Comparison of ENCODE assay signal across 18 cellular contexts in genomic region chr6:20778917-20779316, GRCh38.
DNase-seq lines count a peak whose midpoint lies in the region; ATAC-seq and TF ChIP-seq lines count a peak whose summit lies in the region.
"Had no signal": no experiment of that assay in that cellular context is flagged by ENCODE, and none has a peak within 500 bp of the region (broad histone marks: within the 10 kb centered on the region; RNA-seq: fewer than 3 reads in every experiment).

No MANE protein-coding gene starts in this region.

- ATAC-seq in activated CD8-positive, alpha-beta memory T cell treated with anti-CD3 and anti-CD28 coated beads, Interleukin-2, amount 10 ng/mL, durations not matched to agents 7 days and 5 days = peak; percentile 33
- peak; percentile 88 for ATAC-seq in stimulated activated effector memory CD8-positive, alpha-beta T cell treated with anti-CD3 and anti-CD28 coated beads, Interleukin-12 subunit alpha, Interleukin-12 subunit beta, amount 100 ng/mL, for 72 hours
- no peak for ATAC-seq in heart left ventricle
- ATAC-seq: GM12878, HCT116, HepG2 had no signal

- H3K4me1 ChIP-seq in Karpas-422 (ENCODE audit: low read length) (peaks cover 5% of the 10 kb centered on the region), heart left ventricle (no peaks in the 10 kb centered on the region)
- H3K4me1 ChIP-seq: BLaER1 had no signal

- no peaks in the 10 kb centered on the region for H3K9me3 ChIP-seq in Karpas-422 (ENCODE audit: low read length)
- H3K9me3 ChIP-seq in heart left ventricle = no peaks in the 10 kb centered on the region
- H3K9me3 ChIP-seq: BLaER1 had no signal

- H3K36me3 ChIP-seq in Karpas-422 (ENCODE audit: insufficient read depth, low read length) (no peaks in the 10 kb centered on the region), heart left ventricle (peaks cover 0 to 20% (median 5%) of the 10 kb centered on the region in 9 donors)

- H3K79me2 ChIP-seq in Karpas-422 (ENCODE audit: low read length) = no peaks in the 10 kb centered on the region

- no peak overlapping the region for H3K4me2 ChIP-seq in Karpas-422 (ENCODE audit: low read depth, low read length, poor library complexity, severe bottlenecking)
- H3K4me2 ChIP-seq: BLaER1 had no signal

- no peak for TF ChIP-seq POLR2A in heart left ventricle (IDR thresholded peaks at IDR 0.05)

- DNase-seq in activated CD8-positive, alpha-beta memory T cell treated with anti-CD3 and anti-CD28 coated beads, Interleukin-2, amount 10 ng/mL, durations not matched to agents 7 days and 5 days = no peak
- DNase-seq in activated CD8-positive, alpha-beta memory T cell treated with anti-CD3 and anti-CD28 coated beads for 24 hours = no peak
- peak; percentile 20 for DNase-seq in Karpas-422
- peak; percentile 6 for DNase-seq in amniotic epithelial cell (ENCODE audit: low read depth)
- no peak for DNase-seq in stimulated activated effector memory CD8-positive, alpha-beta T cell treated with anti-CD3 and anti-CD28 coated beads, Interleukin-12 subunit alpha, Interleukin-12 subunit beta, amount 100 ng/mL, for 72 hours (ENCODE audit: low spot score in 2 of 2)
- no peak for DNase-seq in stimulated activated CD4-positive, alpha-beta T cell treated with anti-CD3 and anti-CD28 coated beads, Interleukin-1b, Interleukin-23, amount 100 ng/mL, for 48 hours
- DNase-seq in heart left ventricle = no peak
- DNase-seq: 8988T; CD4-positive, alpha-beta memory T cell; DMS79 treated with DMSO at 0.1 percent for 48 hours; GOT3; H7; HFFc6 had no signal

- TF ChIP-seq CTCF in heart left ventricle (IDR thresholded peaks at IDR 0.05) = no peak

- H3K4me1 Mint-ChIP-seq in activated CD8-positive, alpha-beta memory T cell treated with anti-CD3 and anti-CD28 coated beads, Interleukin-2, amount 10 ng/mL, durations not matched to agents 7 days and 5 days = peaks cover 6% of the 10 kb centered on the region
- no peaks in the 10 kb centered on the region for H3K4me1 Mint-ChIP-seq in stimulated activated effector memory CD8-positive, alpha-beta T cell treated with anti-CD3 and anti-CD28 coated beads, Interleukin-12 subunit alpha, Interleukin-12 subunit beta, amount 100 ng/mL, for 72 hours
- H3K4me1 Mint-ChIP-seq: CD4-positive, alpha-beta memory T cell had no signal

- peaks cover 22% of the 10 kb centered on the region for H3K36me3 Mint-ChIP-seq in activated CD8-positive, alpha-beta memory T cell treated with anti-CD3 and anti-CD28 coated beads, Interleukin-2, amount 10 ng/mL, durations not matched to agents 7 days and 5 days
- peaks cover 32% of the 10 kb centered on the region for H3K36me3 Mint-ChIP-seq in stimulated activated effector memory CD8-positive, alpha-beta T cell treated with anti-CD3 and anti-CD28 coated beads, Interleukin-12 subunit alpha, Interleukin-12 subunit beta, amount 100 ng/mL, for 72 hours

- H3K4me3 ChIP-seq in Karpas-422 (ENCODE audit: low read length) (no peak overlapping the region), heart left ventricle (no peak overlapping the region)
- H3K4me3 ChIP-seq: BLaER1, GM12878 had no signal

- no peaks in the 10 kb centered on the region for H4K20me1 ChIP-seq in Karpas-422 (ENCODE audit: insufficient read depth, low read depth, low read length)
- H4K20me1 ChIP-seq: BLaER1 had no signal

- no peaks in the 10 kb centered on the region for H3K27me3 Mint-ChIP-seq in activated CD8-positive, alpha-beta memory T cell treated with anti-CD3 and anti-CD28 coated beads, Interleukin-2, amount 10 ng/mL, durations not matched to agents 7 days and 5 days
- H3K27me3 Mint-ChIP-seq: CD4-positive, alpha-beta memory T cell had no signal

- H3K27ac ChIP-seq in Karpas-422 (ENCODE audit: low read length) (no peak overlapping the region), heart left ventricle (no peak overlapping the region)
- H3K27ac ChIP-seq: BLaER1 had no signal

- WGBS in heart left ventricle, 4 donors = 96 to 97% (median 96%) methylated on average over 6 of the region's 6 CpGs

- H3K27ac Mint-ChIP-seq in activated CD8-positive, alpha-beta memory T cell treated with anti-CD3 and anti-CD28 coated beads, Interleukin-2, amount 10 ng/mL, durations not matched to agents 7 days and 5 days = no peak overlapping the region
- no peak overlapping the region for H3K27ac Mint-ChIP-seq in stimulated activated effector memory CD8-positive, alpha-beta T cell treated with anti-CD3 and anti-CD28 coated beads, Interleukin-12 subunit alpha, Interleukin-12 subunit beta, amount 100 ng/mL, for 72 hours
- H3K27ac Mint-ChIP-seq: CD4-positive, alpha-beta memory T cell; HFFc6 had no signal

- no peak overlapping the region for H2AFZ ChIP-seq in Karpas-422 (ENCODE audit: low read length)

- H3K4me3 Mint-ChIP-seq in activated CD8-positive, alpha-beta memory T cell treated with anti-CD3 and anti-CD28 coated beads, Interleukin-2, amount 10 ng/mL, durations not matched to agents 7 days and 5 days = no peak overlapping the region
- H3K4me3 Mint-ChIP-seq in stimulated activated effector memory CD8-positive, alpha-beta T cell treated with anti-CD3 and anti-CD28 coated beads, Interleukin-12 subunit alpha, Interleukin-12 subunit beta, amount 100 ng/mL, for 72 hours = no peak overlapping the region
- H3K4me3 Mint-ChIP-seq: CD14-positive monocyte; CD4-positive, alpha-beta memory T cell; HFFc6 had no signal

- H3K9me2 ChIP-seq in Karpas-422 (replicated peaks; ENCODE audit: insufficient read depth, low read length) = no peaks in the 10 kb centered on the region

- CTCF ChIA-PET in activated CD8-positive, alpha-beta memory T cell treated with anti-CD3 and anti-CD28 coated beads, Interleukin-2, amount 10 ng/mL, durations not matched to agents 7 days and 5 days (lab: Charles Lee) = no interaction called here

- no peak overlapping the region for H3K9ac ChIP-seq in Karpas-422 (ENCODE audit: low read length)
- H3K9ac ChIP-seq: BLaER1 had no signal

- no peaks in the 10 kb centered on the region for H3K27me3 ChIP-seq in Karpas-422 (ENCODE audit: low read length)
- H3K27me3 ChIP-seq in heart left ventricle = no peaks in the 10 kb centered on the region
- H3K27me3 ChIP-seq: BLaER1 had no signal

- intact Hi-C loops in heart left ventricle (cut with DNase I) = no loop called here

- no peaks in the 10 kb centered on the region for H3K9me3 Mint-ChIP-seq in activated CD8-positive, alpha-beta memory T cell treated with anti-CD3 and anti-CD28 coated beads, Interleukin-2, amount 10 ng/mL, durations not matched to agents 7 days and 5 days (ENCODE audit: low read depth)
- H3K9me3 Mint-ChIP-seq in stimulated activated effector memory CD8-positive, alpha-beta T cell treated with anti-CD3 and anti-CD28 coated beads, Interleukin-12 subunit alpha, Interleukin-12 subunit beta, amount 100 ng/mL, for 72 hours = no peaks in the 10 kb centered on the region
- H3K9me3 Mint-ChIP-seq: CD4-positive, alpha-beta memory T cell; HFFc6 had no signal

Comparison
In these comparisons a context has a peak if more than half of its experiments do, and no peak if none do; other contexts are left out.
1. ATAC-seq: peak in activated CD8-positive, alpha-beta memory T cell treated with anti-CD3 and anti-CD28 coated beads, Interleukin-2, amount 10 ng/mL, durations not matched to agents 7 days and 5 days (single experiment) and stimulated activated effector memory CD8-positive, alpha-beta T cell treated with anti-CD3 and anti-CD28 coated beads, Interleukin-12 subunit alpha, Interleukin-12 subunit beta, amount 100 ng/mL, for 72 hours (single experiment); none in heart left ventricle (0 of 4).
2. DNase-seq: peak in Karpas-422 (single experiment) and amniotic epithelial cell (single experiment); none in activated CD8-positive, alpha-beta memory T cell treated with anti-CD3 and anti-CD28 coated beads, Interleukin-2, amount 10 ng/mL, durations not matched to agents 7 days and 5 days (single experiment), activated CD8-positive, alpha-beta memory T cell treated with anti-CD3 and anti-CD28 coated beads for 24 hours (single experiment), stimulated activated effector memory CD8-positive, alpha-beta T cell treated with anti-CD3 and anti-CD28 coated beads, Interleukin-12 subunit alpha, Interleukin-12 subunit beta, amount 100 ng/mL, for 72 hours (0 of 2), stimulated activated CD4-positive, alpha-beta T cell treated with anti-CD3 and anti-CD28 coated beads, Interleukin-1b, Interleukin-23, amount 100 ng/mL, for 48 hours (single experiment) and heart left ventricle (0 of 5).